25 cellular contexts compared by ENCODE assay signal in genomic region chr3:52302426-52303185, GRCh38. TPM values are rescaled to one million over a fixed set of nuclear protein-coding genes. Genes with fewer than 3 reads are reported as not detected.
A peak's percentile ranks its signal among the peaks of the same experiment; 100 is the strongest.
DNase-seq lines count a peak whose midpoint lies in the region; ATAC-seq, FAIRE-seq and TF ChIP-seq lines count a peak whose summit lies in the region.
"Had no signal": no experiment of that assay in that cellular context is flagged by ENCODE, and none has a peak within 500 bp of the region (broad histone marks: within the 10 kb centered on the region; RNA-seq: fewer than 3 reads in every experiment).

No MANE protein-coding gene starts in this region.

- H3K4me1 Mint-ChIP-seq in activated CD4-positive, alpha-beta T cell treated with anti-CD3 and anti-CD28 coated beads, Interleukin-2, amount 10 ng/mL, durations not matched to agents 24 days and 14 days: peaks cover 2% of the 10 kb centered on the region
- peaks cover 47% of the 10 kb centered on the region for H3K4me1 Mint-ChIP-seq in stimulated activated effector memory CD8-positive, alpha-beta T cell treated with anti-CD3 and anti-CD28 coated beads, Interleukin-12 subunit alpha, Interleukin-12 subunit beta, amount 100 ng/mL, for 72 hours

- H3K4me3 Mint-ChIP-seq in activated CD4-positive, alpha-beta T cell treated with anti-CD3 and anti-CD28 coated beads, Interleukin-2, amount 10 ng/mL, durations not matched to agents 24 days and 14 days: no peak overlapping the region
- H3K4me3 Mint-ChIP-seq in stimulated activated effector memory CD8-positive, alpha-beta T cell treated with anti-CD3 and anti-CD28 coated beads, Interleukin-12 subunit alpha, Interleukin-12 subunit beta, amount 100 ng/mL, for 72 hours: no peak overlapping the region
- H3K4me3 Mint-ChIP-seq: activated CD4-positive, alpha-beta T cell treated with anti-CD3 and anti-CD28 coated beads, Interleukin-2, amount 10 ng/mL, durations not matched to agents 7 days and 5 days; activated naive CD8-positive, alpha-beta T cell treated with anti-CD3 and anti-CD28 coated beads for 36 hours; CD8-positive, alpha-beta memory T cell; nephron had no signal

- H3K27me3 ChIP-seq in bronchial epithelial cell (ENCODE audit: control insufficient read depth, insufficient read depth, low read length): peaks cover 2% of the 10 kb centered on the region
- H3K27me3 ChIP-seq: pancreas, SJSA1, upper lobe of left lung had no signal

- intact Hi-C loops in activated CD4-positive, alpha-beta T cell treated with anti-CD3 and anti-CD28 coated beads, Interleukin-2, amount 10 ng/mL, durations not matched to agents 24 days and 14 days (cut with micrococcal nuclease): no loop called here

- no peaks in the 10 kb centered on the region for H3K36me3 ChIP-seq in bronchial epithelial cell (ENCODE audit: control insufficient read depth, insufficient read depth, low read length)
- H3K36me3 ChIP-seq: HAP-1, lower lobe of right lung, pancreas, SJSA1 had no signal

- no peak for ATAC-seq in stimulated activated effector memory CD8-positive, alpha-beta T cell treated with anti-CD3 and anti-CD28 coated beads, Interleukin-12 subunit alpha, Interleukin-12 subunit beta, amount 100 ng/mL, for 72 hours
- ATAC-seq: HepG2, lower lobe of right lung, mucosa of descending colon, pancreas had no signal

- TF ChIP-seq CTCF in bronchial epithelial cell (IDR thresholded peaks at IDR 0.05; ENCODE audit: insufficient read depth, low read length, severe bottlenecking): no peak

- H3K4me3 ChIP-seq in bronchial epithelial cell (ENCODE audit: low read depth, low read length): no peak overlapping the region
- H3K4me3 ChIP-seq: HAP-1, lower lobe of right lung, mucosa of descending colon, pancreas, SJSA1, skin epidermis, upper lobe of left lung had no signal

- no peaks in the 10 kb centered on the region for H3K27me3 Mint-ChIP-seq in activated CD4-positive, alpha-beta T cell treated with anti-CD3 and anti-CD28 coated beads, Interleukin-2, amount 10 ng/mL, durations not matched to agents 24 days and 14 days
- H3K27me3 Mint-ChIP-seq: activated CD4-positive, alpha-beta T cell treated with anti-CD3 and anti-CD28 coated beads, Interleukin-2, amount 10 ng/mL, durations not matched to agents 7 days and 5 days; activated naive CD8-positive, alpha-beta T cell treated with anti-CD3 and anti-CD28 coated beads for 36 hours; CD8-positive, alpha-beta memory T cell had no signal

- H3K9me3 Mint-ChIP-seq in activated CD4-positive, alpha-beta T cell treated with anti-CD3 and anti-CD28 coated beads, Interleukin-2, amount 10 ng/mL, durations not matched to agents 24 days and 14 days: no peaks in the 10 kb centered on the region
- no peaks in the 10 kb centered on the region for H3K9me3 Mint-ChIP-seq in stimulated activated effector memory CD8-positive, alpha-beta T cell treated with anti-CD3 and anti-CD28 coated beads, Interleukin-12 subunit alpha, Interleukin-12 subunit beta, amount 100 ng/mL, for 72 hours
- H3K9me3 Mint-ChIP-seq: activated CD4-positive, alpha-beta T cell treated with anti-CD3 and anti-CD28 coated beads, Interleukin-2, amount 10 ng/mL, durations not matched to agents 7 days and 5 days; activated naive CD8-positive, alpha-beta T cell treated with anti-CD3 and anti-CD28 coated beads for 36 hours; CD8-positive, alpha-beta memory T cell; nephron had no signal

- peak; percentile 58 for FAIRE-seq in bronchial epithelial cell (lab: Jason Lieb, UNC)
- FAIRE-seq: HepG2, pancreas had no signal

- no peak for DNase-seq in activated CD4-positive, alpha-beta T cell treated with anti-CD3 and anti-CD28 coated beads, Interleukin-2, amount 10 ng/mL, durations not matched to agents 24 days and 14 days
- no peak for DNase-seq in activated CD4-positive, alpha-beta T cell treated with anti-CD3 and anti-CD28 coated beads for 1 hour
- DNase-seq in NCI-H748 treated with DMSO at 0.1 percent for 48 hours (lab: John Stamatoyannopoulos, UW) (peak; percentile 21), bronchial epithelial cell (ENCODE audit: low read depth) (no peak), hepatic stellate cell (ENCODE audit: low spot score) (no peak), activated gamma-delta T cell (lab: John Stamatoyannopoulos, UW) (no peak), RPMI8226 (no peak)
- no peak for DNase-seq in stimulated activated effector memory CD8-positive, alpha-beta T cell treated with anti-CD3 and anti-CD28 coated beads, Interleukin-12 subunit alpha, Interleukin-12 subunit beta, amount 100 ng/mL, for 72 hours (ENCODE audit: low spot score in 2 of 2)
- DNase-seq: activated CD4-positive, alpha-beta T cell treated with anti-CD3 and anti-CD28 coated beads, Interleukin-2, amount 10 ng/mL, durations not matched to agents 7 days and 5 days; activated effector memory CD4-positive, alpha-beta T cell treated with Interleukin-2 at 50 U/mL for 16 hours; activated naive CD8-positive, alpha-beta T cell treated with anti-CD3 and anti-CD28 coated beads for 36 hours; activated T-cell treated with anti-CD3 and anti-CD28 coated beads, Interleukin-2, amount 50 U/mL, for 1 hour; CD8-positive, alpha-beta memory T cell; lower lobe of right lung; mucosa of descending colon; NCI-H2107; NCI-H524; stimulated activated naive CD4-positive, alpha-beta T cell; upper lobe of left lung had no signal

- peak overlapping the region; percentile 58 for H3K27ac Mint-ChIP-seq in activated CD4-positive, alpha-beta T cell treated with anti-CD3 and anti-CD28 coated beads, Interleukin-2, amount 10 ng/mL, durations not matched to agents 24 days and 14 days
- H3K27ac Mint-ChIP-seq in stimulated activated effector memory CD8-positive, alpha-beta T cell treated with anti-CD3 and anti-CD28 coated beads, Interleukin-12 subunit alpha, Interleukin-12 subunit beta, amount 100 ng/mL, for 72 hours: peak overlapping the region; percentile 77
- H3K27ac Mint-ChIP-seq: activated CD4-positive, alpha-beta T cell treated with anti-CD3 and anti-CD28 coated beads, Interleukin-2, amount 10 ng/mL, durations not matched to agents 7 days and 5 days; activated naive CD8-positive, alpha-beta T cell treated with anti-CD3 and anti-CD28 coated beads for 36 hours; nephron had no signal

- peaks cover 5% of the 10 kb centered on the region for H3K36me3 Mint-ChIP-seq in activated CD4-positive, alpha-beta T cell treated with anti-CD3 and anti-CD28 coated beads, Interleukin-2, amount 10 ng/mL, durations not matched to agents 24 days and 14 days (ENCODE audit: low read depth)
- no peaks in the 10 kb centered on the region for H3K36me3 Mint-ChIP-seq in stimulated activated effector memory CD8-positive, alpha-beta T cell treated with anti-CD3 and anti-CD28 coated beads, Interleukin-12 subunit alpha, Interleukin-12 subunit beta, amount 100 ng/mL, for 72 hours
- H3K36me3 Mint-ChIP-seq: activated naive CD8-positive, alpha-beta T cell treated with anti-CD3 and anti-CD28 coated beads for 36 hours had no signal

RNA-seq across cellular contexts. Expression of gene DNAH1, which starts 13.5 kb away (rescaled TPM):
- total RNA-seq in activated CD4-positive, alpha-beta T cell treated with anti-CD3 and anti-CD28 coated beads, Interleukin-2, amount 10 ng/mL, durations not matched to agents 24 days and 14 days: 9.9 and 10.6 TPM in 2 replicates
- total RNA-seq in bronchial epithelial cell: 0.79 and 1.2 TPM in 2 replicates

RNA-seq across cellular contexts. Expression of gene GLYCTK, which starts 15.0 kb away (rescaled TPM):
- 16.3 and 17.4 TPM in 2 replicates for total RNA-seq in activated CD4-positive, alpha-beta T cell treated with anti-CD3 and anti-CD28 coated beads, Interleukin-2, amount 10 ng/mL, durations not matched to agents 24 days and 14 days
- total RNA-seq in bronchial epithelial cell: 9.2 and 10.8 TPM in 2 replicates

RNA-seq across cellular contexts. Expression of gene WDR82, which starts 24.2 kb away (rescaled TPM):
- total RNA-seq in activated CD4-positive, alpha-beta T cell treated with anti-CD3 and anti-CD28 coated beads, Interleukin-2, amount 10 ng/mL, durations not matched to agents 24 days and 14 days: 104 and 106 TPM in 2 replicates
- total RNA-seq in bronchial epithelial cell: 61.3 and 67.7 TPM in 2 replicates

RNA-seq across cellular contexts. Expression of gene PPM1M, which starts 57.0 kb away (rescaled TPM):
- 48.3 and 49.2 TPM in 2 replicates for total RNA-seq in activated CD4-positive, alpha-beta T cell treated with anti-CD3 and anti-CD28 coated beads, Interleukin-2, amount 10 ng/mL, durations not matched to agents 24 days and 14 days
- 2.0 and 2.6 TPM in 2 replicates for total RNA-seq in bronchial epithelial cell
